In genomic region chr14:68959035-68959434, GRCh38 we compare ENCODE assay signal across 14 cellular contexts. TPM values are rescaled to one million over a fixed set of nuclear protein-coding genes. Genes with fewer than 3 reads are reported as not detected.
DNase-seq lines count a peak whose midpoint lies in the region; ATAC-seq, FAIRE-seq and TF ChIP-seq lines count a peak whose summit lies in the region.
"Had no signal": no experiment of that assay in that cellular context is flagged by ENCODE, and none has a peak within 500 bp of the region (broad histone marks: within the 10 kb centered on the region; RNA-seq: fewer than 3 reads in every experiment).

No MANE protein-coding gene starts in this region.

- H3K18ac ChIP-seq in H1 (ENCODE audit: extremely low read depth, low read length), result 0 out of 2 replicates have a peak overlapping the region, but pooled peaks have one; percentile 22

- no peaks in the 10 kb centered on the region for H3K27me3 Mint-ChIP-seq in naive thymus-derived CD8-positive, alpha-beta T cell

- peaks cover 43% of the 10 kb centered on the region for H3K79me1 ChIP-seq in H1 (ENCODE audit: low read depth, low read length)

- H2BK20ac ChIP-seq in H1 (ENCODE audit: low read length), result no peak overlapping the region

- TF ChIP-seq RAD21 in H1 (IDR thresholded peaks at IDR 0.05 in 1 of 2, conservative IDR thresholded peaks at IDR 0.05 in 1 of 2; ENCODE audit: low read depth in 2 of 2, low read length in 2 of 2), result no peak

- H3K27me3 ChIP-seq in right cardiac atrium (ENCODE audit: control insufficient read depth, insufficient read depth), result no peaks in the 10 kb centered on the region
- no peaks in the 10 kb centered on the region; a peak in 1 of 7 replicates for H3K27me3 ChIP-seq in H1 (replicated peaks in 1 of 4; ENCODE audit: control insufficient read depth in 3 of 4, extremely low read depth in 1 of 4, insufficient read depth in 3 of 4, low read length in 3 of 4)
- no peaks in the 10 kb centered on the region for H3K27me3 ChIP-seq in aorta (ENCODE audit: control insufficient read depth in 1 of 2, insufficient read depth in 2 of 2, low read length in 1 of 2)
- H3K27me3 ChIP-seq in MG63, result no peaks in the 10 kb centered on the region
- H3K27me3 ChIP-seq in Karpas-422 (ENCODE audit: low read length), result no peaks in the 10 kb centered on the region
- H3K27me3 ChIP-seq: BE2C, SJCRH30 had no signal

- H3K4ac ChIP-seq in H1 (replicated peaks; ENCODE audit: insufficient read length, low read depth, low read length), result no peak overlapping the region

- H4K91ac ChIP-seq in H1 (replicated peaks; ENCODE audit: insufficient read length, low read length), result no peak overlapping the region

- TF ChIP-seq POLR2A in H1 (IDR thresholded peaks at IDR 0.05; ENCODE audit: control extremely low read depth in 1 of 2, low read depth in 2 of 2, low read length in 2 of 2), result no peak

- H3K4me1 ChIP-seq in right cardiac atrium (ENCODE audit: control insufficient read depth, insufficient read depth, low read length) (peaks cover 34% of the 10 kb centered on the region), H1 (replicated peaks in 1 of 4; ENCODE audit: control insufficient read depth in 3 of 4, insufficient read depth in 4 of 4, low read length in 3 of 4) (peaks cover 0 to 10% (median 4%) of the 10 kb centered on the region in 4 experiments; a peak in 4 of 7 replicates), aorta (ENCODE audit: control insufficient read depth in 1 of 2, insufficient read depth in 2 of 2, low read length in 2 of 2) (peaks cover 4 to 7% of the 10 kb centered on the region in 2 donors), Karpas-422 (ENCODE audit: low read length) (no peaks in the 10 kb centered on the region)

- FAIRE-seq in H1 (lab: Jason Lieb, UNC), result no peak
- FAIRE-seq: G401.6 had no signal

- H2BK5ac ChIP-seq in H1 (ENCODE audit: low read depth, low read length), result peak overlapping the region; percentile 58; the same call in 1 of the 2 replicates

- no peak overlapping the region for H3K14ac ChIP-seq in H1 (ENCODE audit: insufficient read length)

- no peak overlapping the region for H3K4me3 ChIP-seq in right cardiac atrium (ENCODE audit: low read length)
- H3K4me3 ChIP-seq in H1 (ENCODE audit: extremely low read depth in 1 of 4, insufficient read depth in 2 of 4, low read depth in 3 of 4, low read length in 4 of 4), result no peak overlapping the region
- H3K4me3 ChIP-seq in aorta (ENCODE audit: low read length in 2 of 2), result no peak overlapping the region
- no peak overlapping the region for H3K4me3 ChIP-seq in MG63
- H3K4me3 ChIP-seq in Karpas-422 (ENCODE audit: low read length), result no peak overlapping the region
- H3K4me3 ChIP-seq: SJCRH30 had no signal

- peak overlapping the region; percentile 69 for H3K27ac ChIP-seq in right cardiac atrium (ENCODE audit: low read length)
- H3K27ac ChIP-seq in H1 (ENCODE audit: low read depth, low read length), result no peak overlapping the region
- peak overlapping the region; percentile 61 to 80 for H3K27ac ChIP-seq in aorta (ENCODE audit: low read depth in 1 of 2, low read length in 2 of 2)
- H3K27ac ChIP-seq in Karpas-422 (ENCODE audit: low read length), result no peak overlapping the region
- H3K27ac ChIP-seq: SJCRH30 had no signal

- intact Hi-C loops in right cardiac atrium (cut with DNase I) (no loop called here), left cardiac atrium (cut with DNase I) (no loop called here), aorta (cut with DNase I) (loop anchor here in 1 of 2 donors (5.0 kb wide), 1 partner anchor 37 kb away; no protein-coding TSS in a partner anchor)

- H3K27ac Mint-ChIP-seq in naive thymus-derived CD8-positive, alpha-beta T cell, result peak overlapping the region; percentile 85 to 100 (median 92)

- H3K36me3 ChIP-seq in H1 (ENCODE audit: control insufficient read depth in 2 of 4, insufficient read depth in 4 of 4, low read length in 3 of 4) (peaks cover 0 to 8% (median 4%) of the 10 kb centered on the region in 4 experiments; a peak in 3 of 8 replicates), aorta (ENCODE audit: control insufficient read depth in 1 of 2, insufficient read depth in 2 of 2, low read length in 1 of 2) (peaks cover 0 to 3% of the 10 kb centered on the region in 2 donors), MG63 (peaks cover 22% of the 10 kb centered on the region), Karpas-422 (ENCODE audit: insufficient read depth, low read length) (no peaks in the 10 kb centered on the region)
- H3K36me3 ChIP-seq: BE2C had no signal

- H3K36me3 Mint-ChIP-seq in naive thymus-derived CD8-positive, alpha-beta T cell, result peaks cover 0 to 37% (median 5%) of the 10 kb centered on the region in 3 donors

- H2AFZ ChIP-seq in H1 (ENCODE audit: low read length) (no peak overlapping the region), Karpas-422 (ENCODE audit: low read length) (no peak overlapping the region)

- H2BK15ac ChIP-seq in H1 (ENCODE audit: low read length), result no peak overlapping the region

- H3K9me3 ChIP-seq in right cardiac atrium (ENCODE audit: control insufficient read depth, low read length) (no peaks in the 10 kb centered on the region), H1 (ENCODE audit: insufficient read depth in 2 of 2, low read depth in 1 of 2, low read length in 1 of 2) (no peaks in the 10 kb centered on the region), aorta (ENCODE audit: control insufficient read depth, low read length) (no peaks in the 10 kb centered on the region), MG63 (no peaks in the 10 kb centered on the region), Karpas-422 (ENCODE audit: low read length) (no peaks in the 10 kb centered on the region)
- H3K9me3 ChIP-seq: BE2C, SJCRH30 had no signal

- no peak for TF ChIP-seq EP300 in H1 (IDR thresholded peaks at IDR 0.05; ENCODE audit: borderline replicate concordance in 1 of 2, low read depth in 2 of 2, low read length in 2 of 2)

- 33% methylated on average over 4 of the region's 4 CpGs for WGBS in right cardiac atrium
- WGBS in H1 (ENCODE audit: extremely low coverage in 1 of 2, insufficient coverage in 1 of 2, insufficient read length in 1 of 2, insufficient replicate concordance in 2 of 2, low coverage in 1 of 2, low lambda C conversion rate in 2 of 2, missing lambda C conversion rate in 1 of 2), 2 experiments, result 87% methylated on average over 4 of the region's 4 CpGs; no CpG with 5 or more reads in 1 of the 2 experiments
- 5 to 7% methylated on average over 4 of the region's 4 CpGs for WGBS in aorta, 2 donors

- H3K4me1 Mint-ChIP-seq in naive thymus-derived CD8-positive, alpha-beta T cell, result peaks cover 55 to 97% (median 95%) of the 10 kb centered on the region in 4 donors

- CTCF ChIA-PET in H1 (lab: Charles Lee; ENCODE audit: partially characterized antibody), result interaction anchor here (0.6 to 19.1 kb wide), 7 partner anchors 10 to 81 kb away, joined by 3 to 291 read pairs (median 6); no protein-coding TSS in a partner anchor

- H3K9ac ChIP-seq in H1 (replicated peaks in 1 of 4; ENCODE audit: extremely low read depth in 1 of 4, low read depth in 3 of 4, low read length in 3 of 4), result no peak overlapping the region
- H3K9ac ChIP-seq in Karpas-422 (ENCODE audit: low read length), result no peak overlapping the region

- H3K4me2 ChIP-seq in H1 (ENCODE audit: insufficient read depth in 1 of 2, low read depth in 2 of 2, low read length in 2 of 2) (no peak overlapping the region), Karpas-422 (ENCODE audit: low read depth, low read length, poor library complexity, severe bottlenecking) (no peak overlapping the region)

- peak overlapping the region; percentile 34 to 81 (median 74) for H3K4me3 Mint-ChIP-seq in naive thymus-derived CD8-positive, alpha-beta T cell

- no peak overlapping the region for H2BK12ac ChIP-seq in H1 (ENCODE audit: low read depth, low read length)

- no peak overlapping the region for H2BK120ac ChIP-seq in H1 (replicated peaks; ENCODE audit: low read depth, low read length)

- no peak overlapping the region for H4K5ac ChIP-seq in H1 (ENCODE audit: insufficient read length, low read depth, low read length)

- no peaks in the 10 kb centered on the region for H3K9me3 Mint-ChIP-seq in naive thymus-derived CD8-positive, alpha-beta T cell

- POLR2A ChIA-PET in H1 (lab: Charles Lee; ENCODE audit: partially characterized antibody), result interaction anchor here (1.1 to 2.2 kb wide), 3 partner anchors 10 to 17 kb away, joined by 3 to 8 read pairs (median 5); no protein-coding TSS in a partner anchor
- POLR2A ChIA-PET in naive thymus-derived CD8-positive, alpha-beta T cell (lab: Charles Lee), result interaction anchor here (0.8 to 27.2 kb wide), 6 partner anchors 3 to 31 kb away, joined by 3 to 469 read pairs (median 224); partner anchors contain the start of gene ACTN1

- no peak overlapping the region for H4K8ac ChIP-seq in H1 (ENCODE audit: extremely low read depth, insufficient read depth, low read length)

- H3K56ac ChIP-seq in H1 (replicated peaks; ENCODE audit: insufficient read length, low read depth, low read length), result no peak overlapping the region

- H4K20me1 ChIP-seq in H1 (replicated peaks in 1 of 2; ENCODE audit: control insufficient read depth in 1 of 2, insufficient read depth in 2 of 2, low read length in 2 of 2) (peaks cover 24 to 43% of the 10 kb centered on the region in 2 experiments), Karpas-422 (ENCODE audit: insufficient read depth, low read depth, low read length) (no peaks in the 10 kb centered on the region; the same call in 1 of the 2 replicates)

- DNase-seq in right cardiac atrium, result no peak
- no peak for DNase-seq in left cardiac atrium
- DNase-seq in H1 (ENCODE audit: low read depth in 1 of 2, low spot score in 2 of 2), result no peak
- no peak for DNase-seq in naive thymus-derived CD8-positive, alpha-beta T cell
- no peak for DNase-seq in aorta
- DNase-seq in MG63, result no peak
- DNase-seq in Karpas-422, result no peak
- DNase-seq: activated CD4-positive, alpha-beta T cell treated with anti-CD3 and anti-CD28 coated beads for 4 hours; BE2C; NCI-H1105 treated with DMSO at 0.1 percent for 48 hours; stimulated activated CD4-positive, alpha-beta T cell treated with anti-CD3 and anti-CD28 coated beads, Interleukin-4, amount 100 ng/mL, for 4 hours had no signal

- ATAC-seq in right cardiac atrium (no peak), left cardiac atrium (no peak), aorta (ENCODE audit: low FRiP score) (no peak), HG02678 (IDR thresholded peaks at IDR 0.05; ENCODE audit: unreplicated experiment) (no peak)
- peak in 1 of 2 donors; percentile 28 for ATAC-seq in naive thymus-derived CD8-positive, alpha-beta T cell

- no peak overlapping the region for H2AK5ac ChIP-seq in H1 (ENCODE audit: low read depth, low read length)

- no peaks in the 10 kb centered on the region for H3K9me2 ChIP-seq in Karpas-422 (replicated peaks; ENCODE audit: insufficient read depth, low read length)

- no peak for TF ChIP-seq CTCF in H1 (IDR thresholded peaks at IDR 0.05; ENCODE audit: control extremely low read depth in 1 of 3, insufficient read depth in 1 of 3, low read depth in 1 of 3, low read length in 3 of 3)

- H3K23ac ChIP-seq in H1 (ENCODE audit: insufficient read length), result no peak overlapping the region

- H3K23me2 ChIP-seq in H1 (ENCODE audit: low read depth, low read length), result no peaks in the 10 kb centered on the region

- H3K79me2 ChIP-seq in H1 (ENCODE audit: control insufficient read depth in 1 of 2, insufficient read depth in 2 of 2, low read length in 2 of 2), result peaks cover 18 to 100% of the 10 kb centered on the region in 2 experiments; a peak in 3 of 4 replicates
- no peaks in the 10 kb centered on the region for H3K79me2 ChIP-seq in Karpas-422 (ENCODE audit: low read length)

RNA-seq across cellular contexts. Expression of gene ACTN1, which starts 20.1 kb away (rescaled TPM):
- total RNA-seq in right cardiac atrium (100 to 1,000 TPM; 133 to 305 (median 171) TPM), left cardiac atrium (100 to 1,000 TPM; 160 to 319 TPM), aorta (1,000 to 10,000 TPM in 1 of 2 donors, 100 to 1,000 TPM in 1; 883 to 1,590 TPM)
- polyA plus RNA-seq in right cardiac atrium (80.5 TPM), H1 (2011; rRNA removed) (236 and 302 TPM in 2 replicates), aorta (100 to 1,000 TPM in 1 of 2 donors, 10 to 100 TPM in 1; 82.0 to 378 TPM)
- 253 and 262 TPM in 2 replicates for total RNA-seq in H1 (2021; fragmentation: NEBNext Ultra II Directional; extraction: Animal tissue kit (Norgen Biotek cat#: 25700))
- 181 TPM for polyA plus RNA-seq in H1 (2011; cell fraction: cytosol; rRNA removed)
- polyA plus RNA-seq in H1 (2011; cell fraction: nucleus; rRNA removed), result 508 TPM
- 230 to 270 TPM (median 252 TPM) in 4 replicates for polyA plus RNA-seq in H1 (2012, experiment 1 of 2)
- polyA plus RNA-seq in H1 (2012, experiment 2 of 2), result 133 TPM
- polyA plus RNA-seq in H1 (2013, experiment 1 of 2), result 162 TPM
- polyA plus RNA-seq in H1 (2013, experiment 2 of 2), result 147 TPM
- 205 and 224 TPM in 2 replicates for polyA minus RNA-seq in H1 (2011; rRNA and poly(A)+ RNA removed)
- polyA minus RNA-seq in H1 (2011; cell fraction: cytosol; rRNA and poly(A)+ RNA removed), result 222 TPM
- polyA minus RNA-seq in H1 (2011; cell fraction: nucleus; rRNA and poly(A)+ RNA removed), result 201 TPM
- 100 to 1,000 TPM; 333 to 341 TPM for total RNA-seq in naive thymus-derived CD8-positive, alpha-beta T cell
- 100 to 1,000 TPM; 144 to 436 (median 267) TPM for polyA plus RNA-seq in naive thymus-derived CD8-positive, alpha-beta T cell
- total RNA-seq in MG63 (2014; rRNA removed; shearing (Covaris generic); ENCODE audit: low replicate concordance), result 61.9 and 80.5 TPM in 2 replicates
- 1.1 TPM in 1 of 2 replicates, not detected in the other for total RNA-seq in Karpas-422 (2014; rRNA removed; shearing (Covaris generic); ENCODE audit: low replicate concordance)

Comparison
In these comparisons a context has a peak if more than half of its experiments do, and no peak if none do; other contexts are left out.
1. H3K27ac ChIP-seq: peak in right cardiac atrium (single experiment) and aorta (2 of 2); none in H1 (single experiment) and Karpas-422 (single experiment).
2. RNA of gene ACTN1, which starts 20.1 kb away (total RNA-seq): 883 to 1,590 TPM in aorta, 333 to 341 TPM in naive thymus-derived CD8-positive, alpha-beta T cell, 160 to 319 TPM in left cardiac atrium, 253 to 262 TPM in H1, 133 to 305 TPM in right cardiac atrium and 61.9 to 80.5 TPM in MG63; 1.1 TPM in Karpas-422; every median in the first group is over 10 times any median in the second.